ENCODE assay signal across 21 cellular contexts in genomic region chr10:35442006-35442405, GRCh38.
DNase-seq lines count a peak whose midpoint lies in the region; ATAC-seq and TF ChIP-seq lines count a peak whose summit lies in the region.
"Had no signal": no experiment of that assay in that cellular context is flagged by ENCODE, and none has a peak within 500 bp of the region (broad histone marks: within the 10 kb centered on the region; RNA-seq: fewer than 3 reads in every experiment).

No MANE protein-coding gene starts in this region.

- intact Hi-C loops in adrenal gland (cut with DNase I): no loop called here
- intact Hi-C loops in gastrocnemius medialis (cut with DNase I; ENCODE audit: low total_unique reads): no loop called here

- H3K27ac Mint-ChIP-seq in activated T-cell treated with anti-CD3 and anti-CD28 coated beads, Interleukin-2, amount 50 U/mL, for 72 hours: peak overlapping the region; percentile 93
- no peak overlapping the region for H3K27ac Mint-ChIP-seq in GM23338
- H3K27ac Mint-ChIP-seq: neural progenitor cell had no signal

- DNase-seq in activated T-cell treated with anti-CD3 and anti-CD28 coated beads, Interleukin-2, amount 50 U/mL, for 72 hours: peak in 1 of 2 donors; percentile 38
- no peak for DNase-seq in activated T-cell treated with anti-CD3 and anti-CD28 coated beads, Interleukin-2, amount 50 U/mL, for 1 hour
- DNase-seq in adrenal gland: peak in 4 of 7 donors; percentile 38 to 74 (median 56)
- DNase-seq in gastrocnemius medialis: no peak
- DNase-seq in NCI-H1436 (lab: John Stamatoyannopoulos, UW): no peak
- no peak for DNase-seq in GM23338 (ENCODE audit: low spot score)
- DNase-seq in GM20000 (ENCODE audit: low spot score): no peak
- DNase-seq: activated CD4-positive, alpha-beta T cell treated with anti-CD3 and anti-CD28 coated beads for 1 hour; Caco-2; kidney; MG63; NCI-H2081; NCI-H526 treated with DMSO at 0.1 percent for 48 hours; OCI-M1; retina had no signal

- TF ChIP-seq POLR2A in adrenal gland (IDR thresholded peaks at IDR 0.05): no peak
- TF ChIP-seq POLR2A in gastrocnemius medialis (IDR thresholded peaks at IDR 0.05): no peak

- H3K9me2 ChIP-seq in GM23338 (ENCODE audit: insufficient read depth): peaks cover 3% of the 10 kb centered on the region; the same call in 1 of the 2 replicates

- H3K4me1 Mint-ChIP-seq in activated T-cell treated with anti-CD3 and anti-CD28 coated beads, Interleukin-2, amount 50 U/mL, for 72 hours (ENCODE audit: low read depth): peaks cover 65% of the 10 kb centered on the region
- H3K4me1 Mint-ChIP-seq in GM23338: no peaks in the 10 kb centered on the region; the same call in 1 of the 3 replicates

- H3K27ac ChIP-seq in HEK293 (ENCODE audit: extremely low read depth, low read depth, low read length) (no peak overlapping the region), adrenal gland (peak overlapping the region in 3 of 5 donors; percentile 21 to 50 (median 33)), gastrocnemius medialis (peak overlapping the region in 3 of 4 donors; percentile 24 to 69 (median 38)), GM23338 (ENCODE audit: low read depth) (no peak overlapping the region)
- H3K27ac ChIP-seq: neural progenitor cell, SJSA1 had no signal

- H3F3A ChIP-seq in GM23338 (replicated peaks; ENCODE audit: low read depth): no peaks in the 10 kb centered on the region

- H3K27me3 Mint-ChIP-seq in activated T-cell treated with anti-CD3 and anti-CD28 coated beads, Interleukin-2, amount 50 U/mL, for 72 hours (ENCODE audit: low read depth): no peaks in the 10 kb centered on the region
- H3K27me3 Mint-ChIP-seq in GM23338 (ENCODE audit: insufficient read depth, low read depth, poor library complexity): peaks cover 3% of the 10 kb centered on the region
- H3K27me3 Mint-ChIP-seq: brain had no signal

- POLR2A ChIA-PET in HEK293 (lab: Yijun Ruan, JAX): no interaction called here

- H3K9me3 Mint-ChIP-seq in activated T-cell treated with anti-CD3 and anti-CD28 coated beads, Interleukin-2, amount 50 U/mL, for 72 hours: peaks cover 29% of the 10 kb centered on the region in 2 donors
- peaks cover 50% of the 10 kb centered on the region for H3K9me3 Mint-ChIP-seq in GM23338

- 54 to 71% (median 64%) methylated on average over 2 of the region's 2 CpGs for WGBS in adrenal gland, 4 donors

- CTCF ChIA-PET in HEK293 (lab: Yijun Ruan, JAX): no interaction called here

- H3K9me3 ChIP-seq in HEK293 (ENCODE audit: control insufficient read depth, insufficient read depth, low read depth, low read length) (no peaks in the 10 kb centered on the region), adrenal gland (replicated peaks in 1 of 3) (peaks cover 0 to 9% (median 0%) of the 10 kb centered on the region in 3 donors), gastrocnemius medialis (peaks cover 0 to 6% (median 0%) of the 10 kb centered on the region in 3 donors)

- no peak overlapping the region for H3K4me2 ChIP-seq in GM23338
- H3K4me2 ChIP-seq: neural progenitor cell had no signal

- TF ChIP-seq CTCF in HEK293 (tag by site-specific recombination; IDR thresholded peaks at IDR 0.05): no peak
- no peak for TF ChIP-seq CTCF in adrenal gland (IDR thresholded peaks at IDR 0.05)
- no peak for TF ChIP-seq CTCF in gastrocnemius medialis (IDR thresholded peaks at IDR 0.05 in 4 of 5, conservative IDR thresholded peaks at IDR 0.05 in 1 of 5)
- TF ChIP-seq CTCF in GM23338 (conservative IDR thresholded peaks at IDR 0.05; ENCODE audit: low read depth in 2 of 2): no peak
- TF ChIP-seq CTCF in GM20000 (IDR thresholded peaks at IDR 0.05; ENCODE audit: extremely low read depth, missing control alignments): no peak

- no peaks in the 10 kb centered on the region for H3K4me1 ChIP-seq in HEK293 (ENCODE audit: control insufficient read depth, insufficient read depth, low read length)
- H3K4me1 ChIP-seq in adrenal gland (replicated peaks in 1 of 2): peaks cover 6 to 20% of the 10 kb centered on the region in 2 donors
- H3K4me1 ChIP-seq in gastrocnemius medialis: peaks cover 14 to 35% of the 10 kb centered on the region in 2 donors
- H3K4me1 ChIP-seq in GM23338 (ENCODE audit: insufficient read depth): no peaks in the 10 kb centered on the region
- H3K4me1 ChIP-seq: Caco-2 had no signal

- no peaks in the 10 kb centered on the region for H4K20me1 ChIP-seq in GM23338 (replicated peaks; ENCODE audit: insufficient read depth)

- no peak overlapping the region for H2AFZ ChIP-seq in GM23338
- H2AFZ ChIP-seq: neural progenitor cell had no signal

- H3K36me3 ChIP-seq in HEK293 (ENCODE audit: control insufficient read depth in 2 of 2, insufficient read depth in 1 of 2, low read length in 2 of 2) (no peaks in the 10 kb centered on the region), adrenal gland (replicated peaks in 1 of 2) (no peaks in the 10 kb centered on the region), gastrocnemius medialis (no peaks in the 10 kb centered on the region), GM23338 (ENCODE audit: insufficient read depth) (peaks cover 14% of the 10 kb centered on the region; the same call in 1 of the 2 replicates)
- H3K36me3 ChIP-seq: MG63, neural progenitor cell, SJSA1 had no signal

- no peaks in the 10 kb centered on the region for H3K27me3 ChIP-seq in adrenal gland
- no peaks in the 10 kb centered on the region for H3K27me3 ChIP-seq in gastrocnemius medialis
- H3K27me3 ChIP-seq in GM23338 (ENCODE audit: insufficient read depth): no peaks in the 10 kb centered on the region
- H3K27me3 ChIP-seq: MG63, neural progenitor cell, SJSA1 had no signal

- ATAC-seq in activated T-cell treated with anti-CD3 and anti-CD28 coated beads, Interleukin-2, amount 50 U/mL, for 72 hours (replicated peaks in 1 of 2): peak; percentile 65 to 67
- peak in 1 of 2 donors; percentile 59 for ATAC-seq in gastrocnemius medialis
- no peak for ATAC-seq in GM23338
- ATAC-seq: esophagus mucosa had no signal

- H3K4me3 Mint-ChIP-seq in activated T-cell treated with anti-CD3 and anti-CD28 coated beads, Interleukin-2, amount 50 U/mL, for 72 hours: peak overlapping the region; percentile 59 to 69
- H3K4me3 Mint-ChIP-seq in GM23338: no peak overlapping the region
- H3K4me3 Mint-ChIP-seq: brain; neural progenitor cell; T-helper 2 cell treated with Interferon-gamma antibody and Interleukin-4, amounts not matched to agents 5 μg/mL and 100 μg/mL, for 36 hours had no signal

- peaks cover 99% of the 10 kb centered on the region for H3K79me2 ChIP-seq in GM23338 (replicated peaks; ENCODE audit: insufficient read depth)

- H3K4me3 ChIP-seq in HEK293 (ENCODE audit: low read depth, low read length) (no peak overlapping the region), adrenal gland (no peak overlapping the region), gastrocnemius medialis (no peak overlapping the region), GM23338 (no peak overlapping the region)
- H3K4me3 ChIP-seq: MG63, neural progenitor cell, SJSA1 had no signal

- H3K36me3 Mint-ChIP-seq in activated T-cell treated with anti-CD3 and anti-CD28 coated beads, Interleukin-2, amount 50 U/mL, for 72 hours (ENCODE audit: insufficient read depth in 2 of 2): peaks cover 30 to 50% of the 10 kb centered on the region in 2 donors
- H3K36me3 Mint-ChIP-seq in GM23338 (ENCODE audit: low read depth): peaks cover 41% of the 10 kb centered on the region

- in situ Hi-C loops in gastrocnemius medialis (cut with MboI; ENCODE audit: low sequenced_read_pairs in 4 of 4): no loop called here

TF ChIP-seq in HEK293, 187 proteins besides CTCF, POLR2A, EP300 and RAD21 (continues in another document):
- TF ChIP-seq ZNF335 (tag by site-specific recombination; conservative IDR thresholded peaks at IDR 0.05): no peak
- no peak for TF ChIP-seq ZNF157 (tag by site-specific recombination; IDR thresholded peaks at IDR 0.05)
- TF ChIP-seq ATF2 (tag by site-specific recombination; IDR thresholded peaks at IDR 0.05; ENCODE audit: low read depth): peak; percentile 51; the same call in 1 of the 2 replicates

TF ChIP-seq in GM23338, 12 proteins besides CTCF, POLR2A, EP300 and RAD21:
- TF ChIP-seq NANOG (IDR thresholded peaks at IDR 0.05; ENCODE audit: borderline replicate concordance): no peak
- TF ChIP-seq STAT1 (IDR thresholded peaks at IDR 0.05; ENCODE audit: unreplicated experiment): no peak
- no peak for TF ChIP-seq ZNF114 (CRISPR knock-in tag; IDR thresholded peaks at IDR 0.05)
- TF ChIP-seq ETS1 (IDR thresholded peaks at IDR 0.05): no peak

Comparison
In these comparisons a context has a peak if more than half of its experiments do, and no peak if none do; other contexts are left out.
1. DNase-seq: peak in adrenal gland (4 of 7); none in activated T-cell treated with anti-CD3 and anti-CD28 coated beads, Interleukin-2, amount 50 U/mL, for 1 hour (single experiment), gastrocnemius medialis (0 of 2), NCI-H1436 (single experiment), GM23338 (single experiment) and GM20000 (single experiment).
2. H3K27ac ChIP-seq: peak in adrenal gland (3 of 5) and gastrocnemius medialis (3 of 4); none in HEK293 (single experiment) and GM23338 (single experiment).